In the genomic region with DNA sequence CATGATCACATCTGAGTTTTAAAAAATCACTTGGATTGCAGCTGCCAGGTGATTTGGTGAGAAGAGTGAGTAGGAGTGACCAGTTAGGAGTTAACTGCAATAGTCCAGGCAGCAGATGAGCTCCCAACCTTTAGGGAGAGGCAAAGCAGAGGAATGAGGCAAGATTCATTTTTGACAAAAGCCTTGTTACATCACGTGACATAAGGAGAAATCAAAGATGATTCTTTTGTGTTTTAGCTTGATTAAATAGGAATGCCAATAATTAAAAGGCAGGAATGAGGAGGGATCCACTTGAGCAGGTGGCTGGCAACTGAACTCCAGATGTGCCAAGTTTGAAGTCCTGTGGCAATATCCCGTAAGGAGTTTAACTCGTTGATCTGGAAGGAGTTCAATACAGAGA, we compare ENCODE assay signal across 20 cellular contexts. TPM values are rescaled to one million over a fixed set of nuclear protein-coding genes. Genes with fewer than 3 reads are reported as not detected.
A peak's percentile ranks its signal among the peaks of the same experiment; 100 is the strongest.
DNase-seq lines count a peak whose midpoint lies in the region; ATAC-seq, FAIRE-seq and TF ChIP-seq lines count a peak whose summit lies in the region.
"Had no signal": no experiment of that assay in that cellular context is flagged by ENCODE, and none has a peak within 500 bp of the region (broad histone marks: within the 10 kb centered on the region; RNA-seq: fewer than 3 reads in every experiment).

No MANE protein-coding gene starts in this region.

- 96% methylated on average over 3 of the region's 3 CpGs for WGBS in GM12878 (ENCODE audit: insufficient coverage, insufficient replicate concordance, low lambda C conversion rate, missing lambda C conversion rate)
- WGBS in testis, 2 donors = 46% methylated on average over 3 of the region's 3 CpGs

- DNase-seq in Caco-2 (no peak), GM12878 (ENCODE audit: low read depth, low spot score) (no peak), progenitor cell of endocrine pancreas (ENCODE audit: low spot score, unreplicated experiment) (no peak), testis (no peak), NK-92 (lab: John Stamatoyannopoulos, UW; ENCODE audit: unreplicated experiment) (no peak), OCI-M1 (lab: John Stamatoyannopoulos, UW) (no peak)
- DNase-seq in activated naive CD4-positive, alpha-beta T cell treated with anti-CD3 and anti-CD28 coated beads, Interleukin-2, amount 10 ng/mL, durations not matched to agents 7 days and 5 days = no peak
- DNase-seq: activated CD4-positive, alpha-beta T cell treated with anti-CD3 and anti-CD28 coated beads for 36 hours; activated naive CD4-positive, alpha-beta T cell treated with anti-CD3 and anti-CD28 coated beads, Interleukin-2, amount 50 U/mL, for 16 hours; activated T-cell treated with anti-CD3 and anti-CD28 coated beads, Interleukin-2, amount 50 U/mL, for 72 hours; COR-L47; DMS79 treated with DMSO at 0.1 percent for 48 hours; GOT3; Karpas-422; left cardiac atrium; stomach had no signal

- no peaks in the 10 kb centered on the region for H3K9me3 ChIP-seq in Caco-2
- no peaks in the 10 kb centered on the region for H3K9me3 ChIP-seq in GM12878 (replicated peaks; ENCODE audit: control insufficient read depth, insufficient read depth, low read length)
- H3K9me3 ChIP-seq in testis = no peaks in the 10 kb centered on the region
- H3K9me3 ChIP-seq: stomach had no signal

- no peak for FAIRE-seq in GM12878 (lab: Jason Lieb, UNC)
- FAIRE-seq: HTR-8/SVneo, urothelium cell line had no signal

- no peak for ATAC-seq in GM12878
- ATAC-seq: activated CD4-positive, alpha-beta T cell treated with anti-CD3 and anti-CD28 coated beads for 36 hours; activated T-cell treated with anti-CD3 and anti-CD28 coated beads, Interleukin-2, amount 50 U/mL, for 72 hours; left cardiac atrium had no signal

- H3K9me3 Mint-ChIP-seq in Caco-2 (ENCODE audit: unreplicated experiment) = no peaks in the 10 kb centered on the region
- H3K9me3 Mint-ChIP-seq in progenitor cell of endocrine pancreas (ENCODE audit: low read depth) = peaks cover 3% of the 10 kb centered on the region
- H3K9me3 Mint-ChIP-seq in activated naive CD4-positive, alpha-beta T cell treated with anti-CD3 and anti-CD28 coated beads, Interleukin-2, amount 10 ng/mL, durations not matched to agents 7 days and 5 days = no peaks in the 10 kb centered on the region
- H3K9me3 Mint-ChIP-seq: activated T-cell treated with anti-CD3 and anti-CD28 coated beads, Interleukin-2, amount 50 U/mL, for 72 hours; T-helper 1 cell treated with Interleukin-12 subunit alpha and Interleukin-12 subunit beta and Interleukin-4 antibody, amounts not matched to agents 30 μg/mL and 1 μg/mL, for 36 hours had no signal

- peaks cover 7% of the 10 kb centered on the region for H3K79me2 ChIP-seq in GM12878 (ENCODE audit: control insufficient read depth, insufficient read depth, low read length)

- RAD21 ChIA-PET in GM12878 (lab: Charles Lee; ENCODE audit: unreplicated experiment) = interaction anchor here (1.1 to 2.7 kb wide), 3 partner anchors 20 to 171 kb away, joined by 5 to 12 read pairs (median 5); a partner anchor contains a TSS

- intact Hi-C loops in Caco-2 (cut with micrococcal nuclease; ENCODE audit: unreplicated experiment) (no loop called here), GM12878 (cut with micrococcal nuclease; ENCODE audit: unreplicated experiment) (loop anchor here (5.0 kb wide), 1 partner anchor 169 kb away; no protein-coding TSS in a partner anchor), testis (cut with DNase I; ENCODE audit: low total_unique reads) (no loop called here)

- H3K27me3 ChIP-seq in Caco-2 (replicated peaks; ENCODE audit: control insufficient read depth, insufficient read depth, low read length) (no peaks in the 10 kb centered on the region), GM12878 (replicated peaks in 1 of 2; ENCODE audit: control insufficient read depth in 2 of 2, insufficient read depth in 2 of 2, low read length in 1 of 2) (no peaks in the 10 kb centered on the region), layer of hippocampus (ENCODE audit: control insufficient read depth, insufficient read depth, low read length) (no peaks in the 10 kb centered on the region), testis (no peaks in the 10 kb centered on the region)

- TF ChIP-seq RAD21 in GM12878 (IDR thresholded peaks at IDR 0.05; ENCODE audit: insufficient read depth, low read depth, low read length) = no peak

- H3K27ac ChIP-seq in GM12878 (ENCODE audit: control insufficient read depth, insufficient read depth) (no peak overlapping the region), layer of hippocampus (ENCODE audit: low read depth, low read length) (peak overlapping the region; percentile 88), testis (no peak overlapping the region)

- no peak overlapping the region for H3K9ac ChIP-seq in GM12878 (ENCODE audit: control insufficient read depth, insufficient read depth, low read length)

- TF ChIP-seq CTCF in Caco-2 (IDR thresholded peaks at IDR 0.05; ENCODE audit: insufficient read depth in 1 of 2, low read depth in 1 of 2, low read length in 1 of 2, severe bottlenecking in 1 of 2, unreplicated experiment in 1 of 2) (no peak), GM12878 (IDR thresholded peaks at IDR 0.05 in 2 of 3, conservative IDR thresholded peaks at IDR 0.05 in 1 of 3; ENCODE audit: control insufficient read depth in 2 of 3, extremely low read depth in 1 of 3, insufficient read depth in 1 of 3, low read depth in 3 of 3, low read length in 3 of 3) (no peak), progenitor cell of endocrine pancreas (IDR thresholded peaks at IDR 0.05; ENCODE audit: unreplicated experiment) (no peak), testis (IDR thresholded peaks at IDR 0.05) (no peak)

- SMC1A ChIA-PET in GM12878 (lab: Charles Lee; ENCODE audit: uncharacterized antibody, unreplicated experiment) = interaction anchor here (0.9 to 4.6 kb wide), 6 partner anchors 11 to 36 kb away, joined by 3 to 37 read pairs (median 4); a partner anchor contains a TSS

- H2AFZ ChIP-seq in GM12878 (ENCODE audit: control insufficient read depth, low read depth, low read length) = no peak overlapping the region

- H4K20me1 ChIP-seq in GM12878 (ENCODE audit: control insufficient read depth, insufficient read depth) = no peaks in the 10 kb centered on the region

- H3K4me3 Mint-ChIP-seq in Caco-2 (ENCODE audit: unreplicated experiment) (no peak overlapping the region), progenitor cell of endocrine pancreas (ENCODE audit: low read depth) (peak overlapping the region; percentile 83)
- H3K4me3 Mint-ChIP-seq in activated naive CD4-positive, alpha-beta T cell treated with anti-CD3 and anti-CD28 coated beads, Interleukin-2, amount 10 ng/mL, durations not matched to agents 7 days and 5 days = no peak overlapping the region
- H3K4me3 Mint-ChIP-seq: activated CD4-positive, alpha-beta T cell treated with anti-CD3 and anti-CD28 coated beads for 36 hours had no signal

- TF ChIP-seq EP300 in GM12878 (IDR thresholded peaks at IDR 0.05; ENCODE audit: borderline replicate concordance in 1 of 2, control insufficient read depth in 1 of 2, low read depth in 2 of 2, low read length in 2 of 2) = no peak

- H3K27ac Mint-ChIP-seq in Caco-2 (ENCODE audit: unreplicated experiment) (peak overlapping the region; percentile 8), progenitor cell of endocrine pancreas (no peak overlapping the region)
- H3K27ac Mint-ChIP-seq in activated naive CD4-positive, alpha-beta T cell treated with anti-CD3 and anti-CD28 coated beads, Interleukin-2, amount 10 ng/mL, durations not matched to agents 7 days and 5 days = no peak overlapping the region
- H3K27ac Mint-ChIP-seq: activated CD4-positive, alpha-beta T cell treated with anti-CD3 and anti-CD28 coated beads for 36 hours; activated T-cell treated with anti-CD3 and anti-CD28 coated beads, Interleukin-2, amount 50 U/mL, for 72 hours; T-helper 1 cell treated with Interleukin-12 subunit alpha and Interleukin-12 subunit beta and Interleukin-4 antibody, amounts not matched to agents 30 μg/mL and 1 μg/mL, for 36 hours had no signal

- TF ChIP-seq POLR2A in GM12878 (IDR thresholded peaks at IDR 0.05; ENCODE audit: low read depth, low read length) = no peak
- TF ChIP-seq POLR2A in testis (IDR thresholded peaks at IDR 0.05) = no peak

- H3K36me3 ChIP-seq in Caco-2 (ENCODE audit: control insufficient read depth, insufficient read depth, low read length) = no peaks in the 10 kb centered on the region
- H3K36me3 ChIP-seq in GM12878 (ENCODE audit: control insufficient read depth in 2 of 2, insufficient read depth in 2 of 2, low read length in 1 of 2) = no peaks in the 10 kb centered on the region
- no peaks in the 10 kb centered on the region for H3K36me3 ChIP-seq in testis (ENCODE audit: low read depth, missing control alignments)

- H3K4me3 ChIP-seq in Caco-2 (ENCODE audit: low read depth, low read length) (no peak overlapping the region), GM12878 (no peak overlapping the region), testis (no peak overlapping the region)

- H3K4me1 Mint-ChIP-seq in Caco-2 (ENCODE audit: low read depth, unreplicated experiment) = peaks cover 47% of the 10 kb centered on the region
- peaks cover 38% of the 10 kb centered on the region for H3K4me1 Mint-ChIP-seq in progenitor cell of endocrine pancreas (ENCODE audit: low read depth)
- peaks cover 14% of the 10 kb centered on the region for H3K4me1 Mint-ChIP-seq in activated naive CD4-positive, alpha-beta T cell treated with anti-CD3 and anti-CD28 coated beads, Interleukin-2, amount 10 ng/mL, durations not matched to agents 7 days and 5 days

- peaks cover 51% of the 10 kb centered on the region for H3K4me1 ChIP-seq in Caco-2
- H3K4me1 ChIP-seq in GM12878 (ENCODE audit: control insufficient read depth, insufficient read depth, low read length) = no peaks in the 10 kb centered on the region
- H3K4me1 ChIP-seq in testis = peaks cover 4% of the 10 kb centered on the region

- peak overlapping the region; percentile 96; the same call in 1 of the 2 replicates for H3K4me2 ChIP-seq in GM12878 (ENCODE audit: control insufficient read depth, insufficient read depth)

- no TSS peak for BruUV-seq in Caco-2 (replicated peaks; lab: Mats Ljungman, UMichigan)
- no TSS peak for BruUV-seq in GM12878 (replicated peaks; lab: Mats Ljungman, UMichigan)

- in situ Hi-C loops in GM12878 (cut with MboI) = no loop called here

- no peaks in the 10 kb centered on the region for H3K27me3 Mint-ChIP-seq in Caco-2 (ENCODE audit: insufficient read depth, unreplicated experiment)
- H3K27me3 Mint-ChIP-seq in progenitor cell of endocrine pancreas = peaks cover 45% of the 10 kb centered on the region
- peaks cover 59% of the 10 kb centered on the region for H3K27me3 Mint-ChIP-seq in activated naive CD4-positive, alpha-beta T cell treated with anti-CD3 and anti-CD28 coated beads, Interleukin-2, amount 10 ng/mL, durations not matched to agents 7 days and 5 days

- POLR2A ChIA-PET in Caco-2 (lab: Charles Lee) (no interaction called here), GM12878 (lab: Charles Lee) (interaction anchor here (1.2 to 3.3 kb wide), 4 partner anchors 10 to 26 kb away, joined by 3 to 18 read pairs (median 10); a partner anchor contains a TSS)

- CTCF ChIA-PET in Caco-2 (lab: Charles Lee) (no interaction called here), GM12878 (lab: Yijun Ruan, JAX) (interaction anchor here (0.9 to 3.4 kb wide), 8 partner anchors 13 to 213 kb away, joined by 3 to 26 read pairs (median 4); a partner anchor contains a TSS)
- CTCF ChIA-PET in activated naive CD4-positive, alpha-beta T cell treated with anti-CD3 and anti-CD28 coated beads, Interleukin-2, amount 10 ng/mL, durations not matched to agents 7 days and 5 days (lab: Charles Lee) = no interaction called here

- H3K36me3 Mint-ChIP-seq in Caco-2 (ENCODE audit: insufficient read depth, unreplicated experiment) (peaks cover 4% of the 10 kb centered on the region), progenitor cell of endocrine pancreas (ENCODE audit: insufficient read depth) (peaks cover 12% of the 10 kb centered on the region)
- H3K36me3 Mint-ChIP-seq in activated naive CD4-positive, alpha-beta T cell treated with anti-CD3 and anti-CD28 coated beads, Interleukin-2, amount 10 ng/mL, durations not matched to agents 7 days and 5 days = no peaks in the 10 kb centered on the region

RNA-seq across cellular contexts. Expression of gene GATM, which starts 2.5 kb away (rescaled TPM):
- total RNA-seq in Caco-2 (2022) (3.3 and 4.4 TPM in 2 replicates), GM12878 (2014; rRNA removed) (71.2 and 75.6 TPM in 2 replicates), GM12878 (2014; rRNA removed; fragmentation: Illumina TruSeq; extraction: Trizol) (39.2 and 41.3 TPM in 2 replicates), GM12878 (2021) (37.1 and 42.5 TPM in 2 replicates), progenitor cell of endocrine pancreas (64.1 and 75.5 TPM in 2 replicates), testis (100 to 1,000 TPM; 386 to 446 TPM)
- total RNA-seq in GM12878 (2013; cell fraction: nucleolus; rRNA removed) = 72.5 and 76.6 TPM in 2 replicates
- polyA plus RNA-seq in GM12878 (2011; ENCODE audit: low read depth) = 36.9 TPM
- polyA plus RNA-seq in GM12878 (2011; rRNA removed) (83.1 and 89.9 TPM in 2 replicates), GM12878 (2014; fragmentation: Illumina TruSeq; extraction: Trizol) (50.8 and 60.7 TPM in 2 replicates), GM12878 (2014; fragmentation: Nextera tagmentation; extraction: Ambion mirVana) (10 to 100 TPM; 11.7 to 17.6 TPM), GM12878 (2014; rRNA removed) (63.8 and 65.6 TPM in 2 replicates), GM12878 (2016; fragmentation: Nextera tagmentation; extraction: Ambion mirVana) (10 to 100 TPM; 22.8 to 23.1 TPM), testis (ENCODE audit: insufficient read depth, low read depth, low replicate concordance) (147 TPM)
- 52.4 and 57.8 TPM in 2 replicates for polyA plus RNA-seq in GM12878 (2011; cell fraction: cytosol; rRNA removed)
- 33.5 and 44.4 TPM in 2 replicates for polyA plus RNA-seq in GM12878 (2011; cell fraction: nucleus; rRNA removed)
- polyA plus RNA-seq in GM12878 (2012) = 34.3 and 58.1 TPM in 2 replicates
- 44.1 and 51.5 TPM in 2 replicates for polyA minus RNA-seq in GM12878 (2011; rRNA and poly(A)+ RNA removed)
- polyA minus RNA-seq in GM12878 (2011; cell fraction: cytosol; rRNA and poly(A)+ RNA removed) = 17.6 and 18.3 TPM in 2 replicates
- 17.9 and 25.3 TPM in 2 replicates for polyA minus RNA-seq in GM12878 (2011; cell fraction: nucleus; rRNA and poly(A)+ RNA removed)
